11 cellular contexts compared by ENCODE assay signal in genomic region chr5:149443210-149443609, GRCh38.
DNase-seq lines count a peak whose midpoint lies in the region; ATAC-seq, FAIRE-seq and TF ChIP-seq lines count a peak whose summit lies in the region.
"Had no signal": no experiment of that assay in that cellular context is flagged by ENCODE, and none has a peak within 500 bp of the region (broad histone marks: within the 10 kb centered on the region; RNA-seq: fewer than 3 reads in every experiment).

No MANE protein-coding gene starts in this region.

- TF ChIP-seq EP300 in HepG2 (IDR thresholded peaks at IDR 0.05; ENCODE audit: low read depth in 2 of 2, low read length in 2 of 2) (no peak), HepG2 (CRISPR knock-in tag; IDR thresholded peaks at IDR 0.05; ENCODE audit: borderline replicate concordance) (no peak)

- H2AFZ ChIP-seq in HepG2 (ENCODE audit: low read length) (no peak overlapping the region), fibroblast of lung (ENCODE audit: low read length) (no peak overlapping the region)

- H3K4me3 ChIP-seq in HepG2 (replicated peaks in 1 of 3; ENCODE audit: insufficient read depth in 1 of 3, low read depth in 2 of 3, low read length in 3 of 3), result no peak overlapping the region; a peak in 1 of 6 replicates
- H3K4me3 ChIP-seq in right lobe of liver, result no peak overlapping the region
- H3K4me3 ChIP-seq in fibroblast of lung (replicated peaks in 1 of 4; ENCODE audit: control extremely low read depth in 1 of 4, insufficient read depth in 1 of 4, low read depth in 3 of 4, low read length in 4 of 4), result no peak overlapping the region
- H3K4me3 ChIP-seq in BE2C (ENCODE audit: low read depth, low read length), result no peak overlapping the region
- H3K4me3 ChIP-seq: adrenal gland had no signal

- no peaks in the 10 kb centered on the region for H3K9me3 Mint-ChIP-seq in osteocyte (ENCODE audit: unreplicated experiment)

- H3K27ac ChIP-seq in HepG2 (ENCODE audit: extremely low read length, insufficient read depth, low read length), result peak overlapping the region; percentile 76
- H3K27ac ChIP-seq in right lobe of liver, result no peak overlapping the region
- H3K27ac ChIP-seq in fibroblast of lung (ENCODE audit: insufficient read depth, low read length), result peak overlapping the region; percentile 59

- no peak overlapping the region for H3K4me3 Mint-ChIP-seq in osteocyte (ENCODE audit: unreplicated experiment)
- H3K4me3 Mint-ChIP-seq: activated T-cell treated with anti-CD3 and anti-CD28 coated beads, Interleukin-2, amount 50 U/mL, for 72 hours had no signal

- peak overlapping the region; percentile 57 for H3K9ac ChIP-seq in HepG2 (ENCODE audit: insufficient read depth, low read depth, low read length)
- peak overlapping the region; percentile 48 for H3K9ac ChIP-seq in fibroblast of lung (ENCODE audit: insufficient read depth, low read length)

- TF ChIP-seq CTCF in HepG2 (CRISPR knock-in tag; IDR thresholded peaks at IDR 0.05) (no peak), right lobe of liver (IDR thresholded peaks at IDR 0.05) (no peak), fibroblast of lung (conservative IDR thresholded peaks at IDR 0.05 in 1 of 2, IDR thresholded peaks at IDR 0.05 in 1 of 2; ENCODE audit: low read depth in 1 of 2, low read length in 2 of 2) (no peak), osteocyte (IDR thresholded peaks at IDR 0.05) (no peak), BE2C (IDR thresholded peaks at IDR 0.05; ENCODE audit: low read depth, low read length) (no peak), GM20000 (IDR thresholded peaks at IDR 0.05; ENCODE audit: extremely low read depth, missing control alignments) (no peak)

- H3K27me3 ChIP-seq in HepG2 (ENCODE audit: control insufficient read depth in 1 of 2, insufficient read depth in 2 of 2, low read length in 2 of 2), result no peaks in the 10 kb centered on the region
- H3K27me3 ChIP-seq in right lobe of liver, result no peaks in the 10 kb centered on the region
- H3K27me3 ChIP-seq in fibroblast of lung (ENCODE audit: control insufficient read depth, insufficient read depth, low read length), result no peaks in the 10 kb centered on the region
- H3K27me3 ChIP-seq in BE2C, result no peaks in the 10 kb centered on the region
- H3K27me3 ChIP-seq: adrenal gland had no signal

- H3K27ac Mint-ChIP-seq in osteocyte (ENCODE audit: unreplicated experiment), result peak overlapping the region; percentile 65
- H3K27ac Mint-ChIP-seq: activated T-cell treated with anti-CD3 and anti-CD28 coated beads, Interleukin-2, amount 50 U/mL, for 72 hours had no signal

- TF ChIP-seq POLR2A in HepG2 (IDR thresholded peaks at IDR 0.05; ENCODE audit: insufficient read depth in 1 of 2, low read depth in 2 of 2, low read length in 2 of 2), result no peak
- TF ChIP-seq POLR2A in right lobe of liver (IDR thresholded peaks at IDR 0.05), result no peak

- intact Hi-C loops in HepG2 (cut with micrococcal nuclease; ENCODE audit: unreplicated experiment), result loop anchor here (2.0 kb wide), 1 partner anchor 108 kb away; the partner anchor contains the start of gene CSNK1A1
- intact Hi-C loops in right lobe of liver (cut with DNase I), result loop anchor here (5.0 kb wide), 1 partner anchor 124 kb away; no protein-coding TSS in a partner anchor

- H3K4me2 ChIP-seq in HepG2 (ENCODE audit: low read depth, low read length) (peak overlapping the region; percentile 53; the same call in 1 of the 2 replicates), fibroblast of lung (ENCODE audit: extremely low read depth, insufficient read depth, low read length) (no peak overlapping the region)

- TF ChIP-seq RAD21 in HepG2 (CRISPR knock-in tag; IDR thresholded peaks at IDR 0.05), result no peak

- BruUV-seq in HepG2 (replicated peaks; lab: Mats Ljungman, UMichigan), result no TSS peak

- H3K36me3 Mint-ChIP-seq in osteocyte (ENCODE audit: unreplicated experiment), result no peaks in the 10 kb centered on the region

- peaks cover 32% of the 10 kb centered on the region for H3K4me1 Mint-ChIP-seq in osteocyte (ENCODE audit: unreplicated experiment)

- ATAC-seq in HepG2 (no peak), right lobe of liver (no peak), GM21526 (IDR thresholded peaks at IDR 0.05; ENCODE audit: low FRiP score, unreplicated experiment) (no peak)

- POLR2A ChIA-PET in HepG2 (lab: Yijun Ruan, JAX), result interaction anchor here (1.0 to 2.6 kb wide), 3 partner anchors 9 to 107 kb away, joined by 4 to 10 read pairs (median 6); no protein-coding TSS in a partner anchor

- H3K79me2 ChIP-seq in HepG2 (ENCODE audit: insufficient read depth, low read length) (no peaks in the 10 kb centered on the region), fibroblast of lung (ENCODE audit: control insufficient read depth, insufficient read depth, low read length) (no peaks in the 10 kb centered on the region)

- peaks cover 75% of the 10 kb centered on the region for H3K4me1 ChIP-seq in HepG2 (ENCODE audit: insufficient read depth, low read length)
- peaks cover 0 to 4% (median 0%) of the 10 kb centered on the region in 4 donors for H3K4me1 ChIP-seq in right lobe of liver
- H3K4me1 ChIP-seq in fibroblast of lung (ENCODE audit: control insufficient read depth, extremely low read depth, insufficient read depth, low read length), result peaks cover 12% of the 10 kb centered on the region
- H3K4me1 ChIP-seq in BE2C, result peaks cover 4% of the 10 kb centered on the region

- no peak for DNase-seq in HepG2 (ENCODE audit: low spot score)
- DNase-seq in right lobe of liver, result no peak
- DNase-seq in fibroblast of lung (ENCODE audit: low read depth in 2 of 2), result no peak
- DNase-seq in osteocyte (ENCODE audit: extremely low spot score, unreplicated experiment), result no peak
- DNase-seq in BE2C, result no peak
- DNase-seq in HTR-8/SVneo (ENCODE audit: insufficient read length, low spot score), result no peak
- DNase-seq in GM20000 (ENCODE audit: low spot score), result no peak
- DNase-seq: GF-D8 had no signal

- CTCF ChIA-PET in HepG2 (lab: Yijun Ruan, JAX; ENCODE audit: low intra/inter-chr PET ratio, low total read pairs), result interaction anchor here (0.7 to 0.9 kb wide), 2 partner anchors 108 to 122 kb away, joined by 3 to 4 read pairs; partner anchors contain the start of gene CSNK1A1

- H3K9me3 ChIP-seq in HepG2 (ENCODE audit: low read length) (no peaks in the 10 kb centered on the region), right lobe of liver (no peaks in the 10 kb centered on the region), fibroblast of lung (ENCODE audit: control insufficient read depth, insufficient read depth, low read depth, low read length) (no peaks in the 10 kb centered on the region), BE2C (no peaks in the 10 kb centered on the region)
- H3K9me3 ChIP-seq: adrenal gland had no signal

- H3K36me3 ChIP-seq in HepG2 (replicated peaks in 1 of 2; ENCODE audit: control insufficient read depth in 1 of 2, insufficient read depth in 2 of 2, low read length in 2 of 2), result no peaks in the 10 kb centered on the region
- H3K36me3 ChIP-seq in right lobe of liver, result no peaks in the 10 kb centered on the region
- no peaks in the 10 kb centered on the region for H3K36me3 ChIP-seq in fibroblast of lung (ENCODE audit: control insufficient read depth, insufficient read depth, low read length)
- H3K36me3 ChIP-seq in BE2C, result no peaks in the 10 kb centered on the region
- H3K36me3 ChIP-seq: adrenal gland had no signal

- H4K20me1 ChIP-seq in HepG2 (ENCODE audit: insufficient read depth, low read length), result no peaks in the 10 kb centered on the region
- no peaks in the 10 kb centered on the region for H4K20me1 ChIP-seq in fibroblast of lung (ENCODE audit: control insufficient read depth, extremely low read depth, insufficient read depth, low read length)

- H3K27me3 Mint-ChIP-seq in osteocyte (ENCODE audit: unreplicated experiment), result no peaks in the 10 kb centered on the region

- 94% methylated on average over 7 of the region's 7 CpGs for WGBS in HepG2 (ENCODE audit: low lambda C conversion rate)
- 65% methylated on average over 7 of the region's 7 CpGs for WGBS in right lobe of liver (ENCODE audit: insufficient coverage, low coverage, low lambda C conversion rate, missing lambda C conversion rate)

- in situ Hi-C loops in HepG2 (cut with HindIII; ENCODE audit: extremely low pct_ligation_motif_present, low pct_unique_long_range_greater_than_20kb), result no loop called here

- no peak for FAIRE-seq in HepG2 (lab: Jason Lieb, UNC)
- FAIRE-seq in HTR-8/SVneo (lab: Jason Lieb, UNC), result no peak

TF ChIP-seq in HepG2, 621 proteins besides CTCF, POLR2A, EP300 and RAD21 (continues in another document):
- TF ChIP-seq ZNF781 (CRISPR knock-in tag; IDR thresholded peaks at IDR 0.05; ENCODE audit: borderline replicate concordance, not compliant biosample characterization), result peak; percentile 35
- TF ChIP-seq ZBTB20 (CRISPR knock-in tag; IDR thresholded peaks at IDR 0.05; ENCODE audit: borderline replicate concordance, low read depth), result peak; percentile 35; the same call in 1 of the 2 replicates
- TF ChIP-seq MED8 (CRISPR knock-in tag; IDR thresholded peaks at IDR 0.05; ENCODE audit: insufficient replicate concordance), result no peak
- TF ChIP-seq CSRNP2 (CRISPR knock-in tag; conservative IDR thresholded peaks at IDR 0.05; ENCODE audit: low read depth), result no peak
- TF ChIP-seq HOXA7 (CRISPR knock-in tag; IDR thresholded peaks at IDR 0.05), result no peak
- no peak for TF ChIP-seq IRF2 (CRISPR knock-in tag; IDR thresholded peaks at IDR 0.05)
- no peak for TF ChIP-seq BRCA1 (CRISPR knock-in tag; IDR thresholded peaks at IDR 0.05)
- TF ChIP-seq HNF4G (IDR thresholded peaks at IDR 0.05; ENCODE audit: borderline replicate concordance, low read depth, low read length), result no peak
- no peak for TF ChIP-seq HNF4G (CRISPR knock-in tag; IDR thresholded peaks at IDR 0.05; ENCODE audit: borderline replicate concordance, low read depth)

Comparison
In these comparisons a context has a peak if more than half of its experiments do, and no peak if none do; other contexts are left out.
1. H3K27ac ChIP-seq: peak in HepG2 (single experiment) and fibroblast of lung (single experiment); none in right lobe of liver (0 of 3).